In the genomic region with DNA sequence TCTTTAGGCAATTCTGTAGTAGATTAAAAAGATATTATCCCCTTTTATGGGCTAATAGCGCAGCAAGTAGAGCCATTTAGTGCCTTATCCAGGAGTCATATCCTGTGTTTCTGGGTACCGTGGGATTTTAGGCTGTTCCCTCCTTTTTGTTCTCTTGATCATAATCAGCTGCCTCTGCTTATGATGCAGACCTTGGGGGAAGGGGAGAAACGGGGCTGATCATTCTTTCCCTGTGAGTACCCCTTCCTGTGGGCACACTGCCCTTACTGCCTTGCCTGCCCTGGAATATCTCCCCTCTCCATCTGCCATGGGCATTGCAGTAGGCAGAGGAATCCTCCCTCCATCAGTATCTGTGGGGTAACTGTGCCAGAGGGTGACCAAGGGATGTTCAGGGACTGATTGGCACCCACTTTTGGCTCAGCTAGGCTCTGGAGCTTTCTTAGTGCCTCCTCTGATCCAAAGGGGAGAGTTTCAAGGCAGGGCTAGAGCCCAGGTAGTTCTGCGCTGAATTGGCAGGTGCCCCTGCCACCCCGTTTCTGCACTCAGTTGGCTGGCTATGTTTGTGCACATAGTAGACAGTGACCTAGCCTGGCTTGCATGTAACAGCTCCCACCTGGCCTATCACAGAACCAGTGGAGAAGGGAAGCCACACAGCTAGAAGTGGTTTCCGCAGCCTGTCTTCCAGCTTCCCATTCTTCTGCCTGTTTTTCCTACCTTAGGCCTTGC, we compare ENCODE assay signal across 8 cellular contexts.
DNase-seq lines count a peak whose midpoint lies in the region; ATAC-seq, FAIRE-seq and TF ChIP-seq lines count a peak whose summit lies in the region.

No MANE protein-coding gene starts in this region.

- TF ChIP-seq POLR2A in spleen (IDR thresholded peaks at IDR 0.05) (no peak), GM12891 (IDR thresholded peaks at IDR 0.05; ENCODE audit: low read depth, low read length) (no peak)

- peak overlapping the region; percentile 69 for H3K27ac ChIP-seq in OCI-LY7 (ENCODE audit: low read depth, low read length, poor library complexity, severe bottlenecking)
- peak overlapping the region; percentile 10 to 77 (median 46) for H3K27ac ChIP-seq in spleen

- H3K9me3 ChIP-seq in OCI-LY7 (ENCODE audit: low read length) (no peaks in the 10 kb centered on the region), spleen (no peaks in the 10 kb centered on the region)

- H3K4me3 ChIP-seq in OCI-LY7 (ENCODE audit: low read depth, low read length, poor library complexity, severe bottlenecking) (peak overlapping the region; percentile 31), fibroblast of mammary gland (ENCODE audit: control insufficient read depth, low read depth, low read length) (no peak overlapping the region), spleen (no peak overlapping the region)

- WGBS in spleen, 5 donors, result 70 to 85% (median 82%) methylated on average over 6 of the region's 6 CpGs

- no peaks in the 10 kb centered on the region for H4K20me1 ChIP-seq in OCI-LY7 (ENCODE audit: insufficient read depth, low read length)

- peak overlapping the region; percentile 51 for H3K4me2 ChIP-seq in OCI-LY7 (ENCODE audit: low read length)

- ATAC-seq in GM21447 (IDR thresholded peaks at IDR 0.05; ENCODE audit: unreplicated experiment) (peak; percentile 35), HG03469 (IDR thresholded peaks at IDR 0.05; ENCODE audit: unreplicated experiment) (no peak), left lobe of liver (no peak)

- H2AFZ ChIP-seq in OCI-LY7 (ENCODE audit: low read length), result peak overlapping the region; percentile 66

- TF ChIP-seq CTCF in OCI-LY7 (conservative IDR thresholded peaks at IDR 0.05; ENCODE audit: low read length) (no peak), fibroblast of mammary gland (conservative IDR thresholded peaks at IDR 0.05; ENCODE audit: control insufficient read depth, insufficient read depth, low read depth, low read length) (no peak), spleen (IDR thresholded peaks at IDR 0.05 in 8 of 11, conservative IDR thresholded peaks at IDR 0.05 in 3 of 11) (no peak)

- H3K79me2 ChIP-seq in OCI-LY7 (ENCODE audit: insufficient read depth, low read depth, low read length), result no peaks in the 10 kb centered on the region

- no TSS peak for BruUV-seq in OCI-LY7 (replicated peaks; lab: Mats Ljungman, UMichigan)

- H3K4me1 ChIP-seq in OCI-LY7 (ENCODE audit: insufficient read depth, low read length, poor library complexity, severe bottlenecking), result peaks cover 15% of the 10 kb centered on the region
- peaks cover 0 to 28% (median 10%) of the 10 kb centered on the region in 6 donors for H3K4me1 ChIP-seq in spleen

- intact Hi-C loops in OCI-LY7 (cut with micrococcal nuclease; ENCODE audit: unreplicated experiment) (no loop called here), spleen (cut with DNase I; ENCODE audit: low total_unique reads) (no loop called here)

- CTCF ChIA-PET in OCI-LY7 (lab: Charles Lee; ENCODE audit: unreplicated experiment), result interaction anchor here (0.9 kb wide), 1 partner anchor 245 kb away, joined by 3 read pairs; no protein-coding TSS in a partner anchor

- no peaks in the 10 kb centered on the region for H3K27me3 ChIP-seq in spleen (replicated peaks in 1 of 7)

- H3K36me3 ChIP-seq in OCI-LY7 (ENCODE audit: insufficient read depth, low read length), result no peaks in the 10 kb centered on the region
- H3K36me3 ChIP-seq in spleen, result peaks cover 0 to 91% (median 14%) of the 10 kb centered on the region in 6 donors

- POLR2A ChIA-PET in OCI-LY7 (lab: Charles Lee), result interaction anchor here (0.6 to 1.2 kb wide), 3 partner anchors 8 to 23 kb away, joined by 3 to 4 read pairs (median 3); no protein-coding TSS in a partner anchor

- H3K9me2 ChIP-seq in OCI-LY7 (ENCODE audit: insufficient read depth, low read length), result no peaks in the 10 kb centered on the region

- DNase-seq in OCI-LY7 (ENCODE audit: low spot score) (peak; percentile 31), fibroblast of mammary gland (ENCODE audit: low read depth) (peak; percentile 96), spleen (no peak), GM12891 (ENCODE audit: insufficient read length, low spot score) (no peak), left lobe of liver (ENCODE audit: low spot score) (no peak)
- DNase-seq in activated naive CD4-positive, alpha-beta T cell treated with Interleukin-2 at 50 U/mL for 16 hours, result no peak

- FAIRE-seq in GM12891 (lab: Jason Lieb, UNC), result no peak

TF ChIP-seq in GM12891, 5 proteins besides CTCF, POLR2A, EP300 and RAD21:
- TF ChIP-seq TAF1 (IDR thresholded peaks at IDR 0.05; ENCODE audit: low read depth, low read length), result no peak
- TF ChIP-seq PAX5 (IDR thresholded peaks at IDR 0.05; ENCODE audit: insufficient read depth, low read length, severe bottlenecking), result no peak
- no peak for TF ChIP-seq POLR2AphosphoS5 (IDR thresholded peaks at IDR 0.05; ENCODE audit: low read depth, low read length)
- TF ChIP-seq POU2F2 (IDR thresholded peaks at IDR 0.05; ENCODE audit: low read depth, low read length), result no peak
- no peak for TF ChIP-seq SPI1 (IDR thresholded peaks at IDR 0.05; ENCODE audit: low read depth, low read length)

Comparison
In these comparisons a context has a peak if more than half of its experiments do, and no peak if none do; other contexts are left out.
1. DNase-seq: peak in OCI-LY7 (single experiment) and fibroblast of mammary gland (single experiment); none in spleen (single experiment), GM12891 (single experiment), left lobe of liver (single experiment) and activated naive CD4-positive, alpha-beta T cell treated with Interleukin-2 at 50 U/mL for 16 hours (single experiment).